Comparison of ENCODE assay signal across 1 cellular context in the genomic region with DNA sequence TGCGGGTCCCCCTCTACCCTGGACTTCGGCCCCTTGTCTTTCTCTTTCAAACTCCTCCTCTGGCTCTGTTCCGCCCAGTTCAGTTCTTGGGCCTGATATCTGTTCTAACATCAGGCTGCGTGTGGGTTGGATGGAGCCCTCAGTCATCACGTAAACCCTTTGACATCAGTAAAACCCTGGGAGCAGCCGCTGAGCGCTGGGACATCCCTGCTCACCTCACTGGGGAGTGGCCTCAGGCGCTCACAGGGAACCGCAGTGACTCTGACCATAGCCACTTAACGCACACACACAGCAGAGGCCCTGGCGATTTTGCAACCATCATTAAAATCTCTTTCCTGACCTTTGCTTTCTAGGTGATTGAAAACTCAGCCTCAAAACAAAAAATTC.
TF ChIP-seq lines count a peak whose summit lies in the region.

No MANE protein-coding gene starts in this region.

TF ChIP-seq in H1, 55 proteins besides CTCF, POLR2A, EP300 and RAD21:
- TF ChIP-seq TEAD4 (IDR thresholded peaks at IDR 0.05; ENCODE audit: low read depth, low read length) (no peak), BACH1 (IDR thresholded peaks at IDR 0.05; ENCODE audit: low read length) (no peak), YY1 (IDR thresholded peaks at IDR 0.05; ENCODE audit: low read depth, low read length) (no peak), NANOG (IDR thresholded peaks at IDR 0.05; ENCODE audit: insufficient read depth, low read depth, low read length, poor library complexity, severe bottlenecking) (no peak), HDAC2 (IDR thresholded peaks at IDR 0.05; ENCODE audit: borderline replicate concordance in 1 of 2, low read depth in 2 of 2, low read length in 2 of 2) (no peak), RNF2 (IDR thresholded peaks at IDR 0.05; ENCODE audit: borderline replicate concordance, low read depth, low read length, missing control alignments, poor library complexity, severe bottlenecking) (no peak), BCL11A (IDR thresholded peaks at IDR 0.05; ENCODE audit: low read depth in 2 of 2, low read length in 2 of 2) (no peak)
